ENCODE assay signal across 8 cellular contexts in genomic region chr6:165049362-165049761, GRCh38.
DNase-seq lines count a peak whose midpoint lies in the region; ATAC-seq and TF ChIP-seq lines count a peak whose summit lies in the region.

No MANE protein-coding gene starts in this region.

- no peaks in the 10 kb centered on the region for H3K36me3 ChIP-seq in body of pancreas (replicated peaks in 1 of 2; ENCODE audit: insufficient read depth in 1 of 2, low read depth in 2 of 2)

- H3K9me3 ChIP-seq in body of pancreas: peaks cover 0 to 7% (median 0%) of the 10 kb centered on the region in 3 donors

- H3K27ac ChIP-seq in dorsolateral prefrontal cortex (no peak overlapping the region), body of pancreas (no peak overlapping the region)

- 28 to 33% methylated on average over 7 of the region's 7 CpGs for WGBS in body of pancreas, 2 donors

- no peak for ATAC-seq in body of pancreas

- H3K4me1 ChIP-seq in body of pancreas: no peaks in the 10 kb centered on the region

- DNase-seq in stimulated activated CD4-positive, alpha-beta T cell treated with anti-CD3 and anti-CD28 coated beads, Interleukin-12 subunit alpha, Interleukin-12 subunit beta, amount 100 ng/mL, for 48 hours (ENCODE audit: low read depth in 2 of 3, low spot score in 1 of 3): peak; percentile 8 to 20 (median 14)
- no peak for DNase-seq in stimulated activated CD4-positive, alpha-beta T cell treated with anti-CD3 and anti-CD28 coated beads, Interleukin-4, amount 100 ng/mL, for 1 hour
- peak; percentile 22 for DNase-seq in NCI-H69 (lab: John Stamatoyannopoulos, UW)
- no peak for DNase-seq in dorsolateral prefrontal cortex
- DNase-seq in stimulated activated CD8-positive, alpha-beta memory T cell treated with anti-CD3 and anti-CD28 coated beads, Interleukin-2, amount 100 ng/mL, for 48 hours (ENCODE audit: low read depth in 2 of 2): peak; percentile 17 to 27
- no peak for DNase-seq in NCI-H510A treated with DMSO at 0.1 percent for 48 hours (lab: John Stamatoyannopoulos, UW)
- no peak for DNase-seq in epidermal melanocyte (ENCODE audit: insufficient read length, low spot score)
- DNase-seq in body of pancreas: no peak

- H3K4me3 ChIP-seq in dorsolateral prefrontal cortex (no peak overlapping the region), body of pancreas (no peak overlapping the region)

- H3K27me3 ChIP-seq in dorsolateral prefrontal cortex (no peaks in the 10 kb centered on the region), body of pancreas (no peaks in the 10 kb centered on the region)

- intact Hi-C loops in dorsolateral prefrontal cortex (cut with DNase I) (no loop called here), body of pancreas (cut with DNase I) (no loop called here)

- TF ChIP-seq CTCF in dorsolateral prefrontal cortex (IDR thresholded peaks at IDR 0.05 in 54 of 56, conservative IDR thresholded peaks at IDR 0.05 in 2 of 56; ENCODE audit: low read depth in 1 of 56, partially characterized antibody in 56 of 56) (peak in 39 of 56 donors; percentile 8 to 62 (median 31)), body of pancreas (IDR thresholded peaks at IDR 0.05) (no peak)

- TF ChIP-seq POLR2A in body of pancreas (IDR thresholded peaks at IDR 0.05): no peak

Comparison
In these comparisons a context has a peak if more than half of its experiments do, and no peak if none do; other contexts are left out.
1. DNase-seq: peak in stimulated activated CD4-positive, alpha-beta T cell treated with anti-CD3 and anti-CD28 coated beads, Interleukin-12 subunit alpha, Interleukin-12 subunit beta, amount 100 ng/mL, for 48 hours (3 of 3), NCI-H69 (single experiment) and stimulated activated CD8-positive, alpha-beta memory T cell treated with anti-CD3 and anti-CD28 coated beads, Interleukin-2, amount 100 ng/mL, for 48 hours (2 of 2); none in stimulated activated CD4-positive, alpha-beta T cell treated with anti-CD3 and anti-CD28 coated beads, Interleukin-4, amount 100 ng/mL, for 1 hour (single experiment), dorsolateral prefrontal cortex (0 of 10), NCI-H510A treated with DMSO at 0.1 percent for 48 hours (single experiment), epidermal melanocyte (single experiment) and body of pancreas (0 of 4).
2. CTCF ChIP-seq: peak in dorsolateral prefrontal cortex (39 of 56); none in body of pancreas (0 of 7).